8 cellular contexts compared by ENCODE assay signal in the genomic region with DNA sequence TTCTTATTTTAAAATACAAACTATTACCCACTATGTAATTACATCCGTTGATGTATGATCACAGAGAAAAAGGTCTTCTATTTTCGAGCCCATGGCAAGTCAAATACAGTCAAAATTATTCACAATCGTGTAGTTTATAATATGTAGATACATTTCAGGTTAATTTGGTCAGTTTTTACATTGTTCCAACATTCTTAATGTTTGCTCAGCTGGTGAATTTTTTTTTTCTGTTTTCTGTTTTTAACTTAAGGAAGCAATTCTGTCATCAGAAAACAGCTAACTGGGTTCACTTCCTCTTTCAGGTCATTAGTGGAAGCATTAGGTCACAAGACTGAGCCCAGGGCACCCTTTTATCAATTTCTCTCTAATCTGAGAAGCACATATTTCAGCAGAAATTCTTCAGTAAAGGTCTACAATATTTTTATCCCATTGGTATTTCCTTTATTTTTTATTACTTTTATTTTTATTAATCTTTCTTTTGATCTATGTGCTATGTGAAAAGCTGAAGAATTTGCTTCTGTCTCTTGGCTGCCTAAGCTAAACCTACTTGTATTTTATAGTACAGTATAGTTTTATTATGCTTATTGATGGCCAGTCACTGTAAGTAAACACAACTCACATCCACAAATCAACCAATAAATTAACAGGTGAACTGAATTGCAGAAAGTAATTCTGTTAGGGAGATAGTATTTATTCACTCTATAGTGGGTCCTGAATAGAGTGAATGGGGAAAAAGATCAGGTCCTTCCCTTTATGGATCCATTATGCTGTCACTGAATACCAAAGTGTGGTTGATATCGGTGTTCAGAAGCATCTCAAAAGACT.
DNase-seq lines count a peak whose midpoint lies in the region; ATAC-seq, FAIRE-seq and TF ChIP-seq lines count a peak whose summit lies in the region.

No MANE protein-coding gene starts in this region.

- intact Hi-C loops in endothelial cell of umbilical vein (cut with micrococcal nuclease) = no loop called here

- no peak for TF ChIP-seq POLR2A in endothelial cell of umbilical vein (IDR thresholded peaks at IDR 0.05; ENCODE audit: low read depth, low read length)

- no TSS peak for BruUV-seq in endothelial cell of umbilical vein (replicated peaks; lab: Mats Ljungman, UMichigan)

- H3K36me3 ChIP-seq in KMS-11 (ENCODE audit: insufficient read depth) = no peaks in the 10 kb centered on the region
- no peaks in the 10 kb centered on the region for H3K36me3 ChIP-seq in endothelial cell of umbilical vein (ENCODE audit: control insufficient read depth in 2 of 2, extremely low read depth in 1 of 2, insufficient read depth in 2 of 2, low read length in 2 of 2)

- dilution Hi-C loops in endothelial cell of umbilical vein (cut with MboI; ENCODE audit: extremely low pct_ligation_motif_present, low sequenced_read_pairs) = no loop called here

- H3K79me2 ChIP-seq in KMS-11 (ENCODE audit: insufficient read depth, low read depth) (no peaks in the 10 kb centered on the region), endothelial cell of umbilical vein (ENCODE audit: control insufficient read depth, insufficient read depth, low read length) (no peaks in the 10 kb centered on the region)

- H3K9me1 ChIP-seq in endothelial cell of umbilical vein (replicated peaks; ENCODE audit: control insufficient read depth, extremely low read depth, insufficient read depth, low read length) = no peaks in the 10 kb centered on the region

- H2AFZ ChIP-seq in KMS-11 (ENCODE audit: low read depth) = no peak overlapping the region
- H2AFZ ChIP-seq in endothelial cell of umbilical vein (ENCODE audit: low read depth, low read length) = no peak overlapping the region

- H3K9me3 ChIP-seq in endothelial cell of umbilical vein (replicated peaks; ENCODE audit: control insufficient read depth, insufficient read depth, low read length) = no peaks in the 10 kb centered on the region

- DNase-seq in GM12865 (ENCODE audit: low read depth) = peak; percentile 80
- DNase-seq in endothelial cell of umbilical vein (ENCODE audit: low read depth, low spot score) = peak; percentile 71
- no peak for DNase-seq in DMS79 (lab: John Stamatoyannopoulos, UW)
- DNase-seq in GM13977 (ENCODE audit: low spot score) = no peak
- DNase-seq in superior temporal gyrus (ENCODE audit: extremely low spot score) = no peak
- no peak for DNase-seq in T-helper 9 cell

- H3K9ac ChIP-seq in KMS-11 (no peak overlapping the region), endothelial cell of umbilical vein (replicated peaks; ENCODE audit: extremely low read depth, insufficient read depth, low read length) (no peak overlapping the region)

- H4K20me1 ChIP-seq in KMS-11 (ENCODE audit: insufficient read depth) = no peaks in the 10 kb centered on the region
- H4K20me1 ChIP-seq in endothelial cell of umbilical vein (replicated peaks; ENCODE audit: control insufficient read depth, extremely low read depth, insufficient read depth, low read length) = no peaks in the 10 kb centered on the region

- peak; percentile 56 for ATAC-seq in GM21515 (IDR thresholded peaks at IDR 0.05; ENCODE audit: unreplicated experiment)

- CTCF ChIA-PET in endothelial cell of umbilical vein (lab: Charles Lee) = interaction anchor here (1.4 to 1.9 kb wide), 3 partner anchors 13 to 582 kb away, joined by 3 to 9 read pairs (median 6); no protein-coding TSS in a partner anchor

- H3K27me3 ChIP-seq in KMS-11 (ENCODE audit: insufficient read depth, low read depth) (peaks cover 6% of the 10 kb centered on the region; the same call in 1 of the 2 replicates), endothelial cell of umbilical vein (ENCODE audit: control insufficient read depth in 2 of 2, insufficient read depth in 2 of 2, low read length in 2 of 2) (no peaks in the 10 kb centered on the region)

- H3K4me3 ChIP-seq in GM12865 (ENCODE audit: low read depth, low read length) = peak overlapping the region; percentile 62
- H3K4me3 ChIP-seq in KMS-11 (IDR thresholded peaks at IDR 0.05; ENCODE audit: insufficient read depth, low read depth, low read length) = no peak overlapping the region
- no peak overlapping the region for H3K4me3 ChIP-seq in endothelial cell of umbilical vein (replicated peaks in 1 of 3; ENCODE audit: insufficient read depth in 1 of 3, low read depth in 1 of 3, low read length in 3 of 3)

- TF ChIP-seq CTCF in GM12865 (IDR thresholded peaks at IDR 0.05; ENCODE audit: insufficient read depth, low read depth, low read length, missing control alignments) (no peak), KMS-11 (conservative IDR thresholded peaks at IDR 0.05; ENCODE audit: low read depth, low read length) (no peak), endothelial cell of umbilical vein (IDR thresholded peaks at IDR 0.05; ENCODE audit: extremely low read depth in 1 of 2, insufficient read depth in 1 of 2, low read depth in 1 of 2, low read length in 2 of 2) (no peak), GM13977 (IDR thresholded peaks at IDR 0.05; ENCODE audit: extremely low read depth, insufficient read depth, missing control alignments) (no peak)

- peak; percentile 55 for FAIRE-seq in endothelial cell of umbilical vein (lab: Jason Lieb, UNC)

- H3K27ac ChIP-seq in KMS-11 = peak overlapping the region; percentile 18; the same call in 1 of the 2 replicates
- no peak overlapping the region for H3K27ac ChIP-seq in endothelial cell of umbilical vein (ENCODE audit: insufficient read depth, low read depth, low read length)

- peak overlapping the region; percentile 93 for H3K4me2 ChIP-seq in KMS-11
- H3K4me2 ChIP-seq in endothelial cell of umbilical vein (ENCODE audit: insufficient read depth, low read length) = peak overlapping the region; percentile 12

- H3K4me1 ChIP-seq in KMS-11 (ENCODE audit: low read depth, poor library complexity, severe bottlenecking) = peaks cover 33% of the 10 kb centered on the region
- H3K4me1 ChIP-seq in endothelial cell of umbilical vein (ENCODE audit: control insufficient read depth, extremely low read depth, insufficient read depth, low read length) = peaks cover 14% of the 10 kb centered on the region

- in situ Hi-C loops in GM13977 (cut with MboI; ENCODE audit: low pct_unique_long_range_greater_than_20kb, low sequenced_read_pairs, unreplicated experiment) = no loop called here

- POLR2A ChIA-PET in endothelial cell of umbilical vein (lab: Charles Lee) = interaction anchor here (1.2 kb wide), 1 partner anchor 1078 kb away, joined by 3 read pairs; no protein-coding TSS in a partner anchor

TF ChIP-seq in endothelial cell of umbilical vein, 7 proteins besides CTCF, POLR2A, EP300 and RAD21:
- TF ChIP-seq, protein P1, sequence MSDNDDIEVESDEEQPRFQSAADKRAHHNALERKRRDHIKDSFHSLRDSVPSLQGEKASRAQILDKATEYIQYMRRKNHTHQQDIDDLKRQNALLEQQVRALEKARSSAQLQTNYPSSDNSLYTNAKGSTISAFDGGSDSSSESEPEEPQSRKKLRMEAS (IDR thresholded peaks at IDR 0.05; ENCODE audit: insufficient read depth, insufficient read length) = no peak
- TF ChIP-seq GATA2 (IDR thresholded peaks at IDR 0.05; ENCODE audit: insufficient read depth, insufficient read length, low read depth, low read length) (no peak), JUN (IDR thresholded peaks at IDR 0.05; ENCODE audit: borderline replicate concordance, insufficient read depth, insufficient read length, low read depth) (peak; percentile 26)

Comparison
In these comparisons a context has a peak if more than half of its experiments do, and no peak if none do; other contexts are left out.
1. DNase-seq: peak in GM12865 (single experiment) and endothelial cell of umbilical vein (single experiment); none in DMS79 (single experiment), GM13977 (single experiment), superior temporal gyrus (single experiment) and T-helper 9 cell (single experiment).